ENCODE assay signal across 1 cellular context in the genomic region with DNA sequence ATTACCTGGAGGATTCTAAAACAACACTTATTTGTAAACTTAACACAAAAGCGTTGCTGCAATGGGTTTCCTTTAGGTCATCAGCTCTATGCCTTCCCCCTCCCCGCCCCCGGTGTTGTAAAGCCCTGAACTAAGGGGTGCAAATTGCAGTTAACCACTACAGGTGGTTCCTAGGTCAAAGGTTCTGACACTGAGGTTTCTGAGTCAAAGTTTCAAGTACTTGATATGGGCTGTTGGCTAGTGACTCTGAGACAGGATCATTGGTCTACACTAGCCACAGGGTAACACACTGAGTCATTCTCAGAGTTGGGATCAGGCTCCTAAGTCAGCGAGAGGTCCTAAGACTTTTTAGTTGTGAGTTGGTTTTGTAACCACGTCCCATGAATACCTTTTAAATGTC.
TF ChIP-seq lines count a peak whose summit lies in the region.

No MANE protein-coding gene starts in this region.

TF ChIP-seq in liver, 16 proteins besides CTCF, POLR2A, EP300 and RAD21 (continued from another document):
- TF ChIP-seq, protein P1, sequence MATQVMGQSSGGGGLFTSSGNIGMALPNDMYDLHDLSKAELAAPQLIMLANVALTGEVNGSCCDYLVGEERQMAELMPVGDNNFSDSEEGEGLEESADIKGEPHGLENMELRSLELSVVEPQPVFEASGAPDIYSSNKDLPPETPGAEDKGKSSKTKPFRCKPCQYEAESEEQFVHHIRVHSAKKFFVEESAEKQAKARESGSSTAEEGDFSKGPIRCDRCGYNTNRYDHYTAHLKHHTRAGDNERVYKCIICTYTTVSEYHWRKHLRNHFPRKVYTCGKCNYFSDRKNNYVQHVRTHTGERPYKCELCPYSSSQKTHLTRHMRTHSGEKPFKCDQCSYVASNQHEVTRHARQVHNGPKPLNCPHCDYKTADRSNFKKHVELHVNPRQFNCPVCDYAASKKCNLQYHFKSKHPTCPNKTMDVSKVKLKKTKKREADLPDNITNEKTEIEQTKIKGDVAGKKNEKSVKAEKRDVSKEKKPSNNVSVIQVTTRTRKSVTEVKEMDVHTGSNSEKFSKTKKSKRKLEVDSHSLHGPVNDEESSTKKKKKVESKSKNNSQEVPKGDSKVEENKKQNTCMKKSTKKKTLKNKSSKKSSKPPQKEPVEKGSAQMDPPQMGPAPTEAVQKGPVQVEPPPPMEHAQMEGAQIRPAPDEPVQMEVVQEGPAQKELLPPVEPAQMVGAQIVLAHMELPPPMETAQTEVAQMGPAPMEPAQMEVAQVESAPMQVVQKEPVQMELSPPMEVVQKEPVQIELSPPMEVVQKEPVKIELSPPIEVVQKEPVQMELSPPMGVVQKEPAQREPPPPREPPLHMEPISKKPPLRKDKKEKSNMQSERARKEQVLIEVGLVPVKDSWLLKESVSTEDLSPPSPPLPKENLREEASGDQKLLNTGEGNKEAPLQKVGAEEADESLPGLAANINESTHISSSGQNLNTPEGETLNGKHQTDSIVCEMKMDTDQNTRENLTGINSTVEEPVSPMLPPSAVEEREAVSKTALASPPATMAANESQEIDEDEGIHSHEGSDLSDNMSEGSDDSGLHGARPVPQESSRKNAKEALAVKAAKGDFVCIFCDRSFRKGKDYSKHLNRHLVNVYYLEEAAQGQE (IDR thresholded peaks at IDR 0.05) = peak; percentile 30
- TF ChIP-seq SP1 (IDR thresholded peaks at IDR 0.05) = peak; percentile 79
- TF ChIP-seq JUND (IDR thresholded peaks at IDR 0.05) = peak in 1 of 2 donors; percentile 41
- no peak for TF ChIP-seq FOXA1 (IDR thresholded peaks at IDR 0.05)
- no peak for TF ChIP-seq EGR1 (IDR thresholded peaks at IDR 0.05; ENCODE audit: low read depth in 2 of 2)
- peak; percentile 68 to 75 for TF ChIP-seq HNF4A (conservative IDR thresholded peaks at IDR 0.05)
